18 cellular contexts compared by ENCODE assay signal in the genomic region with DNA sequence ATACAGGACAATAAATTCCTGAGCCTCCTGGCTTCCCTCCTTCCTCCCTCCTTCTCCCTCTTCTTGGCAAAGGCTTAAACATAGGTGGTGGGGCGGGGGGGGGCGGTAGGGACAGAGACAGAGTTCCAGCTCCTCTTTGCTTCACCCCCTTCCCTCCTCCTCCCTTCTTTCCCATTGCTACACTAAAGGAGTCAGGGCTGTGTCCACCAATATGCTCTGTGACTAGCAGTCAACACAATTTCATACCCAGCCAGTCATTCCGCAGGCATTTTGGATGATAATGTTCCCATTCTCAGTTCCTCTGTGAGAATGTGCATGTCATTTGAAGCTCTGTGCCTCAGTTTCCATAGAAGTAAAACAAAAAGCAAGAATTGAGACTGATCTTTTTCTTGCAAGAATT. TPM values are rescaled to one million over a fixed set of nuclear protein-coding genes. Genes with fewer than 3 reads are reported as not detected.
DNase-seq lines count a peak whose midpoint lies in the region; ATAC-seq, FAIRE-seq and TF ChIP-seq lines count a peak whose summit lies in the region.
"Had no signal": no experiment of that assay in that cellular context is flagged by ENCODE, and none has a peak within 500 bp of the region (broad histone marks: within the 10 kb centered on the region; RNA-seq: fewer than 3 reads in every experiment).

No MANE protein-coding gene starts in this region.

- H3K9me3 Mint-ChIP-seq in astrocyte (ENCODE audit: unreplicated experiment) = peaks cover 3% of the 10 kb centered on the region
- no peaks in the 10 kb centered on the region for H3K9me3 Mint-ChIP-seq in CD4-positive, alpha-beta T cell

- intact Hi-C loops in left lung (cut with DNase I) = no loop called here
- intact Hi-C loops in CD4-positive, alpha-beta T cell (cut with DNase I, micrococcal nuclease) = loop anchor here in 1 of 2 experiments (5.0 kb wide), 1 partner anchor 48 kb away; no protein-coding TSS in a partner anchor

- H3K36me3 ChIP-seq in astrocyte (ENCODE audit: insufficient read depth, low read length) = no peaks in the 10 kb centered on the region
- no peaks in the 10 kb centered on the region for H3K36me3 ChIP-seq in left lung

- H2AFZ ChIP-seq in astrocyte (ENCODE audit: low read depth, low read length) = no peak overlapping the region

- H3K4me1 ChIP-seq in astrocyte (ENCODE audit: insufficient read depth, low read length) (peaks cover 26% of the 10 kb centered on the region), left lung (peaks cover 4 to 14% of the 10 kb centered on the region in 2 donors)

- H3K9ac ChIP-seq in astrocyte (ENCODE audit: low read length) = no peak overlapping the region

- no peaks in the 10 kb centered on the region for H3K27me3 ChIP-seq in astrocyte (ENCODE audit: insufficient read depth, low read length)
- peaks cover 0 to 44% of the 10 kb centered on the region in 2 donors for H3K27me3 ChIP-seq in left lung
- peaks cover 36% of the 10 kb centered on the region for H3K27me3 ChIP-seq in CD4-positive, alpha-beta T cell (ENCODE audit: control insufficient read depth, insufficient read depth, low read length)

- H3K4me1 Mint-ChIP-seq in astrocyte (ENCODE audit: low read depth, unreplicated experiment) = peaks cover 49% of the 10 kb centered on the region
- H3K4me1 Mint-ChIP-seq in CD4-positive, alpha-beta T cell (ENCODE audit: low read depth) = peaks cover 19% of the 10 kb centered on the region

- CTCF ChIA-PET in AG04449 (lab: Yijun Ruan, JAX) = interaction anchor here (1.1 to 3.5 kb wide), 13 partner anchors 10 to 92 kb away, joined by 3 to 63 read pairs (median 7); a partner anchor contains a TSS
- CTCF ChIA-PET in CD4-positive, alpha-beta T cell (lab: Charles Lee) = no interaction called here

- H3K4me3 Mint-ChIP-seq in astrocyte (ENCODE audit: unreplicated experiment) = peak overlapping the region; percentile 91
- no peak overlapping the region for H3K4me3 Mint-ChIP-seq in CD4-positive, alpha-beta T cell

- peak overlapping the region; percentile 90 for H3K4me2 ChIP-seq in astrocyte (ENCODE audit: low read length)

- H3K9me3 ChIP-seq in astrocyte (ENCODE audit: insufficient read depth, low read depth, low read length) (no peaks in the 10 kb centered on the region), left lung (no peaks in the 10 kb centered on the region)
- no peaks in the 10 kb centered on the region for H3K9me3 ChIP-seq in CD4-positive, alpha-beta T cell (ENCODE audit: control insufficient read depth, low read length)

- peaks cover 8% of the 10 kb centered on the region for H3K36me3 Mint-ChIP-seq in astrocyte (ENCODE audit: low read depth, unreplicated experiment)
- no peaks in the 10 kb centered on the region for H3K36me3 Mint-ChIP-seq in CD4-positive, alpha-beta T cell (ENCODE audit: low read depth)

- ATAC-seq in left lung (no peak), GM19023 (IDR thresholded peaks at IDR 0.05; ENCODE audit: unreplicated experiment) (no peak), HG03196 (IDR thresholded peaks at IDR 0.05; ENCODE audit: unreplicated experiment) (no peak)
- ATAC-seq in CD4-positive, alpha-beta T cell (ENCODE audit: poor library complexity) = no peak

- peaks cover 6% of the 10 kb centered on the region for H3K27me3 Mint-ChIP-seq in astrocyte (ENCODE audit: low read depth, unreplicated experiment)
- H3K27me3 Mint-ChIP-seq in CD4-positive, alpha-beta T cell = peaks cover 68% of the 10 kb centered on the region

- H3K4me3 ChIP-seq in AG04449 (ENCODE audit: low read depth, low read length) = peak overlapping the region; percentile 85
- H3K4me3 ChIP-seq in astrocyte (ENCODE audit: insufficient read depth, low read depth, low read length) = peak overlapping the region; percentile 56
- peak overlapping the region; percentile 37 to 42 for H3K4me3 ChIP-seq in left lung
- peak overlapping the region in 4 of 7 experiments; percentile 18 to 44 (median 22) for H3K4me3 ChIP-seq in skin epidermis

- TF ChIP-seq CTCF in AG04449 (IDR thresholded peaks at IDR 0.05; ENCODE audit: insufficient read depth, low read length, missing control alignments) = no peak
- no peak for TF ChIP-seq CTCF in astrocyte (IDR thresholded peaks at IDR 0.05; ENCODE audit: insufficient read depth, low read depth, low read length)
- TF ChIP-seq CTCF in left lung (IDR thresholded peaks at IDR 0.05) = no peak
- TF ChIP-seq CTCF in CD4-positive, alpha-beta T cell (IDR thresholded peaks at IDR 0.05) = no peak

- DNase-seq in AG04449 (ENCODE audit: low read depth, low spot score) (no peak), astrocyte (ENCODE audit: low read depth) (no peak), left lung (no peak), germinal center (ENCODE audit: low spot score) (no peak)
- no peak for DNase-seq in CD4-positive, alpha-beta T cell
- DNase-seq: activated CD4-positive, alpha-beta T cell treated with anti-CD3 and anti-CD28 coated beads, Interleukin-2, amount 50 U/mL, for 1 hour; amniotic stem cell; dermis blood vessel endothelial cell; MV-4-11; NCI-H2107; NCI-H774; posterior cingulate gyrus; stimulated activated CD4-positive, alpha-beta T cell treated with anti-CD3 and anti-CD28 coated beads, Interleukin-1b, Interleukin-23, amount 100 ng/mL, for 48 hours; T1000 had no signal

- H3K79me2 ChIP-seq in astrocyte (ENCODE audit: insufficient read depth, low read length) = no peaks in the 10 kb centered on the region

- H3K27ac Mint-ChIP-seq in astrocyte (ENCODE audit: unreplicated experiment) = no peak overlapping the region
- H3K27ac Mint-ChIP-seq in CD4-positive, alpha-beta T cell = no peak overlapping the region

- no peaks in the 10 kb centered on the region for H4K20me1 ChIP-seq in astrocyte (ENCODE audit: insufficient read depth, low read length)

- H3K27ac ChIP-seq in astrocyte (ENCODE audit: low read depth, low read length) (no peak overlapping the region), left lung (no peak overlapping the region), skin epidermis (no peak overlapping the region)
- H3K27ac ChIP-seq in CD4-positive, alpha-beta T cell (ENCODE audit: low read depth, low read length) = no peak overlapping the region

- no peak for FAIRE-seq in astrocyte (lab: Jason Lieb, UNC)

- POLR2A ChIA-PET in AG04449 (lab: Yijun Ruan, JAX) = interaction anchor here (0.9 to 2.8 kb wide), 5 partner anchors 27 to 49 kb away, joined by 3 to 22 read pairs (median 5); a partner anchor contains a TSS
- POLR2A ChIA-PET in CD4-positive, alpha-beta T cell (lab: Charles Lee) = no interaction called here

RNA-seq across cellular contexts. Expression of a gene that starts 1.7 kb away (rescaled TPM):
- 13.2 and 14.9 TPM in 2 replicates for total RNA-seq in astrocyte
- 10 to 100 TPM; 17.9 to 20.8 TPM for total RNA-seq in left lung
- total RNA-seq in CD4-positive, alpha-beta T cell = not detected
- total RNA-seq: mononuclear cell had no signal

RNA-seq across cellular contexts. Expression of a gene that starts 10.7 kb away (rescaled TPM):
- total RNA-seq in astrocyte (130 and 139 TPM in 2 replicates), left lung (10 to 100 TPM; 42.6 to 56.7 TPM)
- total RNA-seq in CD4-positive, alpha-beta T cell = 10 to 100 TPM; 46.2 to 49.6 TPM

RNA-seq across cellular contexts. Expression of a gene that starts 37.8 kb away (rescaled TPM):
- total RNA-seq in astrocyte = 65.8 and 68.9 TPM in 2 replicates
- total RNA-seq in left lung = 10 to 100 TPM; 77.9 to 81.2 TPM
- 10 to 100 TPM; 19.9 to 20.8 TPM for total RNA-seq in CD4-positive, alpha-beta T cell

RNA-seq across cellular contexts. Expression of a gene that starts 55.9 kb away (rescaled TPM):
- 9.8 and 10.1 TPM in 2 replicates for total RNA-seq in astrocyte
- 10 to 100 TPM; 12.7 to 26.1 TPM for total RNA-seq in left lung
- under 1 TPM in 1 of 2 experiments, not detected in 1; 0.19 TPM for total RNA-seq in CD4-positive, alpha-beta T cell

Comparison
In these comparisons a context has a peak if more than half of its experiments do, and no peak if none do; other contexts are left out.
1. H3K4me3 ChIP-seq: peak in every context shown above with its lines; median percentile 85 in AG04449; 56 in astrocyte; 40 in left lung; 22 in skin epidermis.
2. RNA of a gene that starts 1.7 kb away (total RNA-seq): 17.9 to 20.8 TPM in left lung and 13.2 to 14.9 TPM in astrocyte; not detected in CD4-positive, alpha-beta T cell; every median in the first group is over 10 times any median in the second.